Comparison of ENCODE assay signal across 1 cellular context in the genomic region with DNA sequence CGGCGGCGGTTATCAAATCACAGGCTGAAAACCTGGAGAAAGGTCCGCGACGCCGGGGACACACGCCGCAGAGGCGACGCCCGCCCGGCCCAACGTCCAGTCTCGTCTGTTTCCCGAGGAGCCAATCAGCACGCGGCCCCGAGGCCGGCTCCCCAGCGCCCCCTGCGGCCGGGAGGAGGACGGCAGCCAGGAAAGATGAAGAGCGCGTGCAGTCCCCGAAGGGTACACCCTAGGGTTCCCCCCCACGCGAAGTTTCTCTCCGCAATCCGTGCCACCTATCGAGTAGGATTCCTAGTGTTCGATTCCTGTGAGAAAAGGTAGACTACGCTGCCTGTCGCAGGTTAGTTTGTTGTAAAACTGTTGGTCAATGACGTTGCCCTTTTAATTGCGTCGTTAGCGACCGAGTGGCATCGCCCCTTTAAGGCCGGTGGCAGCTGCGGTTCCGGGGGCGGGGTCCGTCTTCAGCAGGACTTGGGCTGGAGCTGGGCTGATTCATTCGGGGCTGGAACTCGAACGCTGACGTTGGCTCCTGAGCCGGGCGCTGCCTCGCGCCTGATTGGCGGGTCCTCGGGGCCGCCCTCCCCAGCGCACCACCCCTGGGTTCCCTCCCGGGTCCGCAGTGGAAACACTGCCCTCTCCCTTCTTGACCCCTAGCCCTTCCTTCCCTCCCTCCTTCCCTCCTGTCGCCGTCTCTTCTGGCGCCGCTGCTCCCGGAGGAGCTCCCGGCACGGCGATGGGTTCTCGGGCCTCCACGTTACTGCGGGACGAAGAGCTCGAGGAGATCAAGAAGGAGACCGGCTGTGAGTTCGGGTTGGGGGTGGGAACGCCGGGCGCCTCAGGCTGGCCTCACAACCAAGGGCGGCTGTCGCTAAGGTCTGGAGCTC.
TF ChIP-seq lines count a peak whose summit lies in the region.

Gene CHP1, plus strand, starts transcription at position 619 of the 884 bp plus-strand sequence. Its CDS starts 115 bp downstream, at position 734.
A gene with protein sequence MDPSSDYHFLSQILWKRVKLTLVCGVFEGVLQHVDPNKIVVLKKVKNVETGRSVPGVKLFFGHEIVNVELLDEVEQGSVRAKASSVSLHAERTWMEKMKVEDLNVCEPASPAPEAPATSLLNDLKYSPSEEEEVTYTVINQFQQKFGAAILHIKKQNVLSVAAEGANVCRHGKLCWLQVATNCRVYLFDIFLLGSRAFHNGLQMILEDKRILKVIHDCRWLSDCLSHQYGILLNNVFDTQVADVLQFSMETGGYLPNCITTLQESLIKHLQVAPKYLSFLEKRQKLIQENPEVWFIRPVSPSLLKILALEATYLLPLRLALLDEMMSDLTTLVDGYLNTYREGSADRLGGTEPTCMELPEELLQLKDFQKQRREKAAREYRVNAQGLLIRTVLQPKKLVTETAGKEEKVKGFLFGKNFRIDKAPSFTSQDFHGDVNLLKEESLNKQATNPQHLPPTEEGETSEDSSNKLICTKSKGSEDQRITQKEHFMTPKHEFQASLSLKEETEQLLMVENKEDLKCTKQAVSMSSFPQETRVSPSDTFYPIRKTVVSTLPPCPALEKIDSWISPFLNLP (minus strand): TSS at position 108 of the 884 bp plus-strand sequence. CDS start 4,182 bp downstream, outside the sequence.

TF ChIP-seq in K562, 482 proteins besides CTCF, POLR2A, EP300 and RAD21 (continued from another document and continues in another):
- TF ChIP-seq, protein P1, sequence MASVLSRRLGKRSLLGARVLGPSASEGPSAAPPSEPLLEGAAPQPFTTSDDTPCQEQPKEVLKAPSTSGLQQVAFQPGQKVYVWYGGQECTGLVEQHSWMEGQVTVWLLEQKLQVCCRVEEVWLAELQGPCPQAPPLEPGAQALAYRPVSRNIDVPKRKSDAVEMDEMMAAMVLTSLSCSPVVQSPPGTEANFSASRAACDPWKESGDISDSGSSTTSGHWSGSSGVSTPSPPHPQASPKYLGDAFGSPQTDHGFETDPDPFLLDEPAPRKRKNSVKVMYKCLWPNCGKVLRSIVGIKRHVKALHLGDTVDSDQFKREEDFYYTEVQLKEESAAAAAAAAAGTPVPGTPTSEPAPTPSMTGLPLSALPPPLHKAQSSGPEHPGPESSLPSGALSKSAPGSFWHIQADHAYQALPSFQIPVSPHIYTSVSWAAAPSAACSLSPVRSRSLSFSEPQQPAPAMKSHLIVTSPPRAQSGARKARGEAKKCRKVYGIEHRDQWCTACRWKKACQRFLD (CRISPR knock-in tag; IDR thresholded peaks at IDR 0.05): peak; percentile 82
- no peak; the same call in 1 of the 2 replicates for TF ChIP-seq ZNF41 (CRISPR knock-in tag; conservative IDR thresholded peaks at IDR 0.05)
- TF ChIP-seq ZNF408 (CRISPR knock-in tag; IDR thresholded peaks at IDR 0.05; ENCODE audit: low read depth): no peak
- TF ChIP-seq SRSF7 (optimal IDR thresholded peaks at IDR 0.05; ENCODE audit: low read depth, low read length): no peak
- peak; percentile 100 for TF ChIP-seq SNIP1 (IDR thresholded peaks at IDR 0.05; ENCODE audit: low read depth)
- TF ChIP-seq POU5F1 (IDR thresholded peaks at IDR 0.05; ENCODE audit: borderline replicate concordance, low read depth, low read length, partially characterized antibody): no peak
- TF ChIP-seq NR3C1 (CRISPR knock-in tag; IDR thresholded peaks at IDR 0.05): peak; percentile 85
- TF ChIP-seq SMARCA5 (IDR thresholded peaks at IDR 0.05): no peak
- no peak for TF ChIP-seq HDAC3 (IDR thresholded peaks at IDR 0.05; ENCODE audit: borderline replicate concordance, partially characterized antibody)
- TF ChIP-seq PCBP1 (IDR thresholded peaks at IDR 0.05; ENCODE audit: low read depth, low read length, poor library complexity, severe bottlenecking): peak; percentile 91
- TF ChIP-seq SP2 (IDR thresholded peaks at IDR 0.05; ENCODE audit: extremely low read depth, low read depth, low read length, poor library complexity, severe bottlenecking): no peak
- TF ChIP-seq MAFF (IDR thresholded peaks at IDR 0.05; ENCODE audit: low read length): no peak
- peak; percentile 77 for TF ChIP-seq C11orf30 (IDR thresholded peaks at IDR 0.05; ENCODE audit: low read depth)
- peak; percentile 80 for TF ChIP-seq MYBL2 (IDR thresholded peaks at IDR 0.05; ENCODE audit: low read depth)
- TF ChIP-seq MYBL2 (CRISPR knock-in tag; IDR thresholded peaks at IDR 0.05; ENCODE audit: borderline replicate concordance): no peak
- TF ChIP-seq ZNF24 (IDR thresholded peaks at IDR 0.05): peak; percentile 48; the same call in 1 of the 2 replicates
- no peak for TF ChIP-seq DLX4 (CRISPR knock-in tag; IDR thresholded peaks at IDR 0.05)
- TF ChIP-seq BRD9 (IDR thresholded peaks at IDR 0.05; ENCODE audit: low read depth, partially characterized antibody): peak; percentile 60
- no peak for TF ChIP-seq RBM39 (optimal IDR thresholded peaks at IDR 0.05; ENCODE audit: low read depth, low read length)
- 0 out of 2 replicates have a peak, but pooled peaks have one; percentile 13 for TF ChIP-seq ZNF695 (CRISPR knock-in tag; IDR thresholded peaks at IDR 0.05)
- peak; percentile 93; the same call in 1 of the 2 replicates for TF ChIP-seq ZBTB49 (CRISPR knock-in tag; IDR thresholded peaks at IDR 0.05; ENCODE audit: borderline replicate concordance)
- peak; percentile 98 for TF ChIP-seq FOXP1 (CRISPR knock-in tag; IDR thresholded peaks at IDR 0.05)
- TF ChIP-seq ESRRB (CRISPR knock-in tag; IDR thresholded peaks at IDR 0.05; ENCODE audit: borderline replicate concordance): no peak
- TF ChIP-seq ELF2 (CRISPR knock-in tag; IDR thresholded peaks at IDR 0.05): peak; percentile 79
- no peak for TF ChIP-seq BRCA1 (IDR thresholded peaks at IDR 0.05)
- 0 out of 2 replicates have a peak, but pooled peaks have one; percentile 16 for TF ChIP-seq BRCA1 (CRISPR knock-in tag; IDR thresholded peaks at IDR 0.05)
- TF ChIP-seq, protein P2, sequence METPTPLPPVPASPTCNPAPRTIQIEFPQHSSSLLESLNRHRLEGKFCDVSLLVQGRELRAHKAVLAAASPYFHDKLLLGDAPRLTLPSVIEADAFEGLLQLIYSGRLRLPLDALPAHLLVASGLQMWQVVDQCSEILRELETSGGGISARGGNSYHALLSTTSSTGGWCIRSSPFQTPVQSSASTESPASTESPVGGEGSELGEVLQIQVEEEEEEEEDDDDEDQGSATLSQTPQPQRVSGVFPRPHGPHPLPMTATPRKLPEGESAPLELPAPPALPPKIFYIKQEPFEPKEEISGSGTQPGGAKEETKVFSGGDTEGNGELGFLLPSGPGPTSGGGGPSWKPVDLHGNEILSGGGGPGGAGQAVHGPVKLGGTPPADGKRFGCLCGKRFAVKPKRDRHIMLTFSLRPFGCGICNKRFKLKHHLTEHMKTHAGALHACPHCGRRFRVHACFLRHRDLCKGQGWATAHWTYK (CRISPR knock-in tag; IDR thresholded peaks at IDR 0.05): no peak
- TF ChIP-seq, protein P3, sequence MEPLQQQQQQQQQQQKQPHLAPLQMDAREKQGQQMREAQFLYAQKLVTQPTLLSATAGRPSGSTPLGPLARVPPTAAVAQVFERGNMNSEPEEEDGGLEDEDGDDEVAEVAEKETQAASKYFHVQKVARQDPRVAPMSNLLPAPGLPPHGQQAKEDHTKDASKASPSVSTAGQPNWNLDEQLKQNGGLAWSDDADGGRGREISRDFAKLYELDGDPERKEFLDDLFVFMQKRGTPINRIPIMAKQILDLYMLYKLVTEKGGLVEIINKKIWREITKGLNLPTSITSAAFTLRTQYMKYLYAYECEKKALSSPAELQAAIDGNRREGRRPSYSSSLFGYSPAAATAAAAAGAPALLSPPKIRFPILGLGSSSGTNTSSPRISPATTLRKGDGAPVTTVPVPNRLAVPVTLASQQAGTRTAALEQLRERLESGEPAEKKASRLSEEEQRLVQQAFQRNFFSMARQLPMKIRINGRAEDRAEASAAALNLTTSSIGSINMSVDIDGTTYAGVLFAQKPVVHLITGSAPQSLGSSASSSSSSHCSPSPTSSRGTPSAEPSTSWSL (CRISPR knock-in tag; IDR thresholded peaks at IDR 0.05; ENCODE audit: borderline replicate concordance): no peak
- no peak for TF ChIP-seq MXI1 (IDR thresholded peaks at IDR 0.05; ENCODE audit: low read depth, low read length)
- peak; percentile 81 for TF ChIP-seq XRCC5 (IDR thresholded peaks at IDR 0.05; ENCODE audit: low read depth, low read length)
- TF ChIP-seq ZNF263 (CRISPR knock-in tag; IDR thresholded peaks at IDR 0.05; ENCODE audit: borderline replicate concordance): peak; percentile 82
- TF ChIP-seq RAD51 (IDR thresholded peaks at IDR 0.05; ENCODE audit: borderline replicate concordance, low read depth): no peak; the same call in 1 of the 2 replicates
- TF ChIP-seq ZNF586 (CRISPR knock-in tag; conservative IDR thresholded peaks at IDR 0.05): no peak
- no peak for TF ChIP-seq XRCC4 (IDR thresholded peaks at IDR 0.05; ENCODE audit: extremely low read depth, insufficient read depth, insufficient read length)
- no peak for TF ChIP-seq SETDB1 (IDR thresholded peaks at IDR 0.05; ENCODE audit: low read length)
- TF ChIP-seq, protein P4, sequence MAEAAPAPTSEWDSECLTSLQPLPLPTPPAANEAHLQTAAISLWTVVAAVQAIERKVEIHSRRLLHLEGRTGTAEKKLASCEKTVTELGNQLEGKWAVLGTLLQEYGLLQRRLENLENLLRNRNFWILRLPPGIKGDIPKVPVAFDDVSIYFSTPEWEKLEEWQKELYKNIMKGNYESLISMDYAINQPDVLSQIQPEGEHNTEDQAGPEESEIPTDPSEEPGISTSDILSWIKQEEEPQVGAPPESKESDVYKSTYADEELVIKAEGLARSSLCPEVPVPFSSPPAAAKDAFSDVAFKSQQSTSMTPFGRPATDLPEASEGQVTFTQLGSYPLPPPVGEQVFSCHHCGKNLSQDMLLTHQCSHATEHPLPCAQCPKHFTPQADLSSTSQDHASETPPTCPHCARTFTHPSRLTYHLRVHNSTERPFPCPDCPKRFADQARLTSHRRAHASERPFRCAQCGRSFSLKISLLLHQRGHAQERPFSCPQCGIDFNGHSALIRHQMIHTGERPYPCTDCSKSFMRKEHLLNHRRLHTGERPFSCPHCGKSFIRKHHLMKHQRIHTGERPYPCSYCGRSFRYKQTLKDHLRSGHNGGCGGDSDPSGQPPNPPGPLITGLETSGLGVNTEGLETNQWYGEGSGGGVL (CRISPR knock-in tag; IDR thresholded peaks at IDR 0.05): no peak
- TF ChIP-seq, protein P5, sequence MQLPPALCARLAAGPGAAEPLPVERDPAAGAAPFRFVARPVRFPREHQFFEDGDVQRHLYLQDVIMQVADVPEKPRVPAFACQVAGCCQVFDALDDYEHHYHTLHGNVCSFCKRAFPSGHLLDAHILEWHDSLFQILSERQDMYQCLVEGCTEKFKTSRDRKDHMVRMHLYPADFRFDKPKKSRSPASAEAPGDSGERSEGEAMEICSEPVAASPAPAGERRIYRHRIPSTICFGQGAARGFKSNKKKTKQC (CRISPR knock-in tag; IDR thresholded peaks at IDR 0.05): peak; percentile 93
- TF ChIP-seq MAX (CRISPR knock-in tag; IDR thresholded peaks at IDR 0.05): peak; percentile 100
- no peak for TF ChIP-seq ZNF707 (CRISPR knock-in tag; conservative IDR thresholded peaks at IDR 0.05)
- no peak for TF ChIP-seq ZZZ3 (IDR thresholded peaks at IDR 0.05)
- no peak for TF ChIP-seq GTF2A2 (tag; IDR thresholded peaks at IDR 0.05)
- TF ChIP-seq PHTF2 (CRISPR knock-in tag; IDR thresholded peaks at IDR 0.05): no peak
- no peak for TF ChIP-seq ZNF354B (CRISPR knock-in tag; IDR thresholded peaks at IDR 0.05)
- no peak for TF ChIP-seq ZFPM2 (CRISPR knock-in tag; IDR thresholded peaks at IDR 0.05)
- TF ChIP-seq, protein P6, sequence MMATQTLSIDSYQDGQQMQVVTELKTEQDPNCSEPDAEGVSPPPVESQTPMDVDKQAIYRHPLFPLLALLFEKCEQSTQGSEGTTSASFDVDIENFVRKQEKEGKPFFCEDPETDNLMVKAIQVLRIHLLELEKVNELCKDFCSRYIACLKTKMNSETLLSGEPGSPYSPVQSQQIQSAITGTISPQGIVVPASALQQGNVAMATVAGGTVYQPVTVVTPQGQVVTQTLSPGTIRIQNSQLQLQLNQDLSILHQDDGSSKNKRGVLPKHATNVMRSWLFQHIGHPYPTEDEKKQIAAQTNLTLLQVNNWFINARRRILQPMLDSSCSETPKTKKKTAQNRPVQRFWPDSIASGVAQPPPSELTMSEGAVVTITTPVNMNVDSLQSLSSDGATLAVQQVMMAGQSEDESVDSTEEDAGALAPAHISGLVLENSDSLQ (IDR thresholded peaks at IDR 0.05): peak; percentile 93
- no peak for TF ChIP-seq MBD1 (CRISPR knock-in tag; IDR thresholded peaks at IDR 0.05)
